ENCODE assay signal across 22 cellular contexts in the genomic region with DNA sequence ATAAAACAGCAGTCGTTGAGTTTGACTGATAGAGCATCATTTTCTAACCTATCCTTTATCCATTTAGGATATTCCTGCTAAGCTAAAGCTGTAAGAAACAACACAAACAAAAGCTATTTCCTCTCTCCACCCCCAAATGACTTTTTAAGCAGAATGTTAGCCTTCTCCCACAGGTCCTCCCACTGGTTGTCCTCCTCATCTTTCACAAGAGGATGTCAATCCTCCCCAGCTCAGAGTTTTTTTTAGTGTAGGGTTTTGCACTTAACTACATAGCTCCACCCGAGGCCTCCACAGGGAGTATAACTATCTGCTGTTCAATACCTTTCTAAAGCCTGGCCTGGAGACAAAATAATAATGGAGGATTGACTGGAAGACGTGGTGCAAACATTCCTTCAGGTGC.
"Had no signal": no experiment of that assay in that cellular context is flagged by ENCODE, and none has a peak within 500 bp of the region (broad histone marks: within the 10 kb centered on the region; RNA-seq: fewer than 3 reads in every experiment).

No MANE protein-coding gene starts in this region.

- H3K9me3 Mint-ChIP-seq: activated CD4-positive, alpha-beta T cell treated with anti-CD3 and anti-CD28 coated beads, Interleukin-2, amount 10 ng/mL, durations not matched to agents 7 days and 5 days; activated naive CD8-positive, alpha-beta T cell treated with anti-CD3 and anti-CD28 coated beads for 36 hours; dendritic cell treated with granulocyte-macrophage colony-stimulating factor and Interleukin-4, amounts not matched to agents 40 ng/mL and 50 ng/mL, for 4 days; T-helper 1 cell treated with Interleukin-12 subunit alpha and Interleukin-12 subunit beta and Interleukin-4 antibody, amounts not matched to agents 30 μg/mL and 1 μg/mL, for 36 hours had no signal

- H3K27ac ChIP-seq: gastroesophageal sphincter, heart right ventricle, parathyroid adenoma, suprapubic skin had no signal

- H2AFZ ChIP-seq: parathyroid adenoma had no signal

- H3K27me3 Mint-ChIP-seq: activated CD4-positive, alpha-beta T cell treated with anti-CD3 and anti-CD28 coated beads, Interleukin-2, amount 10 ng/mL, durations not matched to agents 7 days and 5 days; activated naive CD8-positive, alpha-beta T cell treated with anti-CD3 and anti-CD28 coated beads for 36 hours; dendritic cell treated with granulocyte-macrophage colony-stimulating factor and Interleukin-4, amounts not matched to agents 40 ng/mL and 50 ng/mL, for 4 days; naive thymus-derived CD4-positive, alpha-beta T cell had no signal

- H3K4me3 ChIP-seq: gastroesophageal sphincter, heart right ventricle, lung, suprapubic skin had no signal

- H3K9me3 ChIP-seq: gastroesophageal sphincter, heart right ventricle, suprapubic skin had no signal

- H3K9ac ChIP-seq: parathyroid adenoma had no signal

- H3K27me3 ChIP-seq: gastroesophageal sphincter, heart right ventricle, suprapubic skin had no signal

- H3K79me2 ChIP-seq: parathyroid adenoma had no signal

- FAIRE-seq: TTC549 had no signal

- H3K27ac Mint-ChIP-seq: activated CD4-positive, alpha-beta T cell treated with anti-CD3 and anti-CD28 coated beads, Interleukin-2, amount 10 ng/mL, durations not matched to agents 7 days and 5 days; activated naive CD8-positive, alpha-beta T cell treated with anti-CD3 and anti-CD28 coated beads for 36 hours; dendritic cell treated with granulocyte-macrophage colony-stimulating factor and Interleukin-4, amounts not matched to agents 40 ng/mL and 50 ng/mL, for 4 days; T-helper 1 cell treated with Interleukin-12 subunit alpha and Interleukin-12 subunit beta and Interleukin-4 antibody, amounts not matched to agents 30 μg/mL and 1 μg/mL, for 36 hours had no signal

- ATAC-seq: gastroesophageal sphincter; left cardiac atrium; naive thymus-derived CD4-positive, alpha-beta T cell; stimulated activated naive CD8-positive, alpha-beta T cell treated with anti-CD3 and anti-CD28 coated beads, Interleukin-15, Interleukin-2, amounts not matched to agents 100 U/mL and 50 U/mL, for 24 hours had no signal

- H3K4me1 Mint-ChIP-seq: activated CD4-positive, alpha-beta T cell treated with anti-CD3 and anti-CD28 coated beads, Interleukin-2, amount 10 ng/mL, durations not matched to agents 7 days and 5 days had no signal

- H3K4me3 Mint-ChIP-seq: activated CD4-positive, alpha-beta T cell treated with anti-CD3 and anti-CD28 coated beads, Interleukin-2, amount 10 ng/mL, durations not matched to agents 7 days and 5 days; activated naive CD8-positive, alpha-beta T cell treated with anti-CD3 and anti-CD28 coated beads for 36 hours; brain; dendritic cell treated with granulocyte-macrophage colony-stimulating factor and Interleukin-4, amounts not matched to agents 40 ng/mL and 50 ng/mL, for 4 days; naive thymus-derived CD4-positive, alpha-beta T cell; T-helper 1 cell treated with Interleukin-12 subunit alpha and Interleukin-12 subunit beta and Interleukin-4 antibody, amounts not matched to agents 30 μg/mL and 1 μg/mL, for 36 hours had no signal

- H3K4me1 ChIP-seq: parathyroid adenoma had no signal

- DNase-seq: activated CD4-positive, alpha-beta T cell treated with anti-CD3 and anti-CD28 coated beads, Interleukin-2, amount 10 ng/mL, durations not matched to agents 7 days and 5 days; activated CD4-positive, CD25-positive, alpha-beta regulatory T cell; activated CD8-positive, alpha-beta memory T cell treated with anti-CD3 and anti-CD28 coated beads for 24 hours; activated gamma-delta T cell treated with Interleukin-2 at 50 U/mL for 16 hours; activated naive CD8-positive, alpha-beta T cell treated with anti-CD3 and anti-CD28 coated beads for 36 hours; effector memory CD4-positive, alpha-beta T cell; heart right ventricle; left cardiac atrium; naive thymus-derived CD4-positive, alpha-beta T cell; small intestine; stimulated activated CD4-positive, alpha-beta T cell treated with anti-CD3 and anti-CD28 coated beads, Interleukin-4, amount 100 ng/mL, for 4 hours; stimulated activated CD8-positive, alpha-beta memory T cell treated with anti-CD3 and anti-CD28 coated beads, Interleukin-4, amount 100 ng/mL, for 48 hours; stimulated activated naive CD8-positive, alpha-beta T cell treated with anti-CD3 and anti-CD28 coated beads, Interleukin-15, Interleukin-2, amounts not matched to agents 100 U/mL and 50 U/mL, for 24 hours; trophoblast cell had no signal
